In genomic region chr10:72462261-72462660, GRCh38 we compare ENCODE assay signal across 18 cellular contexts.
DNase-seq lines count a peak whose midpoint lies in the region; ATAC-seq, FAIRE-seq and TF ChIP-seq lines count a peak whose summit lies in the region.
"Had no signal": no experiment of that assay in that cellular context is flagged by ENCODE, and none has a peak within 500 bp of the region (broad histone marks: within the 10 kb centered on the region; RNA-seq: fewer than 3 reads in every experiment).

No MANE protein-coding gene starts in this region.

- no peak for DNase-seq in H54 (ENCODE audit: insufficient read length, low spot score)
- peak; percentile 10 for DNase-seq in dermis blood vessel endothelial cell
- DNase-seq in lung (ENCODE audit: low spot score) = no peak
- DNase-seq in mammary epithelial cell = no peak
- DNase-seq: Calu3; CD8-positive, alpha-beta T cell; GOT3; H9; IMR-90 had no signal

- H3K4me2 ChIP-seq in mammary epithelial cell (ENCODE audit: insufficient read depth, low read depth, low read length) = no peak overlapping the region
- H3K4me2 ChIP-seq: BLaER1 treated with 17β-estradiol and CSF1 and Interleukin-3, amounts not matched to agents 10 nM and 100 nM had no signal

- H3K27ac ChIP-seq in lung (ENCODE audit: low read depth in 1 of 2, low read length in 1 of 2) = no peak overlapping the region
- no peak overlapping the region for H3K27ac ChIP-seq in mammary epithelial cell (ENCODE audit: insufficient read depth, low read depth, low read length)
- H3K27ac ChIP-seq: BLaER1 treated with 17β-estradiol and CSF1 and Interleukin-3, amounts not matched to agents 10 nM and 100 nM; HL-60 had no signal

- peak; percentile 27 for FAIRE-seq in H54 (lab: Jason Lieb, UNC)
- FAIRE-seq: G401.6, GM12891, GM18507, HTR-8/SVneo, K562 had no signal

- ATAC-seq in lung (ENCODE audit: insufficient read depth, low FRiP score) = peak; percentile 58
- no peak for ATAC-seq in GM19351 (IDR thresholded peaks at IDR 0.05; ENCODE audit: unreplicated experiment)
- ATAC-seq in HG02840 (IDR thresholded peaks at IDR 0.05; ENCODE audit: low FRiP score, unreplicated experiment) = no peak
- ATAC-seq: CD8-positive, alpha-beta T cell; K562 had no signal

- in situ Hi-C loops in mammary epithelial cell (cut with MboI; ENCODE audit: low sequenced_read_pairs in 2 of 2) = no loop called here

- H2AFZ ChIP-seq in mammary epithelial cell (ENCODE audit: low read depth, low read length) = no peak overlapping the region

- H3K4me3 ChIP-seq in lung = no peak overlapping the region
- H3K4me3 ChIP-seq in mammary epithelial cell (replicated peaks in 1 of 3; ENCODE audit: insufficient read depth in 1 of 3, low read depth in 2 of 3, low read length in 3 of 3) = no peak overlapping the region
- H3K4me3 ChIP-seq: BLaER1 treated with 17β-estradiol and CSF1 and Interleukin-3, amounts not matched to agents 10 nM and 100 nM; K562 had no signal

- TF ChIP-seq POLR2A in H54 (IDR thresholded peaks at IDR 0.05; ENCODE audit: low read depth, low read length) = no peak

- no peaks in the 10 kb centered on the region for H4K20me1 ChIP-seq in mammary epithelial cell (ENCODE audit: insufficient read depth, low read length)
- H4K20me1 ChIP-seq: BLaER1 treated with 17β-estradiol and CSF1 and Interleukin-3, amounts not matched to agents 10 nM and 100 nM had no signal

- WGBS in lung, 2 donors = 70 to 90% methylated on average over 3 of the region's 3 CpGs
- 95% methylated on average over 3 of the region's 3 CpGs for WGBS in mammary epithelial cell (ENCODE audit: low coverage, missing lambda C conversion rate)

- CTCF ChIA-PET in mammary epithelial cell (lab: Charles Lee; ENCODE audit: low non-redundant PET) = no interaction called here

- no peaks in the 10 kb centered on the region for H3K9me3 ChIP-seq in lung (ENCODE audit: control insufficient read depth in 2 of 2, insufficient read depth in 1 of 2, low read length in 1 of 2)
- H3K9me3 ChIP-seq in mammary epithelial cell (replicated peaks; ENCODE audit: insufficient read depth, low read length) = no peaks in the 10 kb centered on the region
- H3K9me3 ChIP-seq: BLaER1 treated with 17β-estradiol and CSF1 and Interleukin-3, amounts not matched to agents 10 nM and 100 nM had no signal

- no peak for TF ChIP-seq CTCF in lung (IDR thresholded peaks at IDR 0.05; ENCODE audit: control extremely low read depth, extremely low read depth)
- TF ChIP-seq CTCF in mammary epithelial cell (conservative IDR thresholded peaks at IDR 0.05 in 1 of 2, IDR thresholded peaks at IDR 0.05 in 1 of 2; ENCODE audit: extremely low read depth in 1 of 2, insufficient read depth in 1 of 2, low read depth in 1 of 2, low read length in 2 of 2) = no peak

- BruUV-seq in mammary epithelial cell (replicated peaks; lab: Mats Ljungman, UMichigan) = no TSS peak

- H3K27me3 ChIP-seq in lung (ENCODE audit: control insufficient read depth, insufficient read depth) (no peaks in the 10 kb centered on the region), mammary epithelial cell (ENCODE audit: insufficient read depth, low read length) (no peaks in the 10 kb centered on the region)
- H3K27me3 ChIP-seq: BLaER1 treated with 17β-estradiol and CSF1 and Interleukin-3, amounts not matched to agents 10 nM and 100 nM had no signal

- H3K4me1 ChIP-seq in lung (ENCODE audit: control insufficient read depth in 2 of 2, insufficient read depth in 2 of 2, low read length in 2 of 2) (peaks cover 0 to 2% of the 10 kb centered on the region in 2 donors), mammary epithelial cell (ENCODE audit: insufficient read depth, low read length) (peaks cover 9% of the 10 kb centered on the region)

- no peak overlapping the region for H3K9ac ChIP-seq in mammary epithelial cell (ENCODE audit: insufficient read depth, low read length)
- H3K9ac ChIP-seq: BLaER1 treated with 17β-estradiol and CSF1 and Interleukin-3, amounts not matched to agents 10 nM and 100 nM had no signal

- intact Hi-C loops in mammary epithelial cell (cut with micrococcal nuclease) = no loop called here

- H3K79me2 ChIP-seq in mammary epithelial cell (ENCODE audit: insufficient read depth, low read length) = no peaks in the 10 kb centered on the region

- dilution Hi-C loops in mammary epithelial cell (cut with HindIII; ENCODE audit: low sequenced_read_pairs) = loop anchor here (5.0 kb wide), 1 partner anchor 85 kb away; no protein-coding TSS in a partner anchor

- H3K36me3 ChIP-seq in lung (ENCODE audit: control insufficient read depth in 2 of 2, insufficient read depth in 2 of 2, low read length in 2 of 2) = peaks cover 0 to 1% of the 10 kb centered on the region in 2 donors
- H3K36me3 ChIP-seq in mammary epithelial cell (ENCODE audit: insufficient read depth, low read length) = no peaks in the 10 kb centered on the region
